In the genomic region with DNA sequence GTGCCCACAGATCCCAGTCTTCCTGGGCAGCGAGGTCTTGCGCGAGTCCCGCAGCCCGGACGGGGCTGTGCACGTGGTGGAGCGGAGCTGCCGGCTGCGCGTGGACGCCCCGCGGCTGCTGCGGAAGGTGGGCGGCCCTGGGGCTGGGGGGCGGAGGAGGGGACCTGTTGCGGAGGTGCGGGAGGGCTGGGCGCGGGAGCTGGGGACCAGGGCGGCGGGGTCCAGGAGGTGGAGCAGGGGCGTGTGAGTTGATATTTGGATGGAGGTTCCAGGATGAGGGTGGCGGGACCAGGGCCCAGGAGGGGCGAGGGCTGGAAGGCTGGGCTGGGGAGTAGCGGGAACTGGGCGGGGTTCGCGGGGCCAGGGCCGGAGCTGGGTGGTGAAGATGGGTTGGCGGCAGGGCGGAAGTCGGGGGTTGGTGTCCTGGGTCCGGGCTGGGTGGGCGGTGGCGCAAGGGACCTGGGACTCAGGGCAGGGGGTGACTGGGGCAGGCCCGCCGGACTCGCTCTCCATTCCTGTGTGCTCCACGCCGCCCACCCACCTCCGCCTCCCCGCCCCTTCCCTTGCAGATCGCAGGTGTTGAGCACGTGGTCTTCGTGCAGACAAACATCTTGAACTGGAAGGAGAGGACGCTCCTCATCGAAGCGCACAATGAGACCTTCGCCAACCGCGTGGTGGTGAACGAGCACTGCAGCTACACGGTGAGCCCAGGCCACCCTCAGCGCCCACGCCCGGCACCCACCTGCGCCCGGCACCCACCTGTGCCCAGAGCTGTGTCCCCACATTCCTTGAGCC, we compare ENCODE assay signal across 1 cellular context.
TF ChIP-seq lines count a peak whose summit lies in the region.

No MANE protein-coding gene starts in this region.

TF ChIP-seq in K562, 482 proteins besides CTCF, POLR2A, EP300 and RAD21:
- TF ChIP-seq TGIF2 (CRISPR knock-in tag; IDR thresholded peaks at IDR 0.05) (peak; percentile 59; the same call in 1 of the 2 replicates), PHF8 (IDR thresholded peaks at IDR 0.05; ENCODE audit: borderline replicate concordance, low read length) (no peak), ZNF23 (CRISPR knock-in tag; IDR thresholded peaks at IDR 0.05) (no peak), TCF7 (IDR thresholded peaks at IDR 0.05; ENCODE audit: borderline replicate concordance) (no peak), MYBL2 (IDR thresholded peaks at IDR 0.05; ENCODE audit: low read depth) (no peak), MYBL2 (CRISPR knock-in tag; IDR thresholded peaks at IDR 0.05; ENCODE audit: borderline replicate concordance) (0 out of 2 replicates have a peak, but pooled peaks have one; percentile 27), SMARCE1 (IDR thresholded peaks at IDR 0.05) (no peak), HDAC2 (IDR thresholded peaks at IDR 0.05) (no peak)
- TF ChIP-seq, protein P1, sequence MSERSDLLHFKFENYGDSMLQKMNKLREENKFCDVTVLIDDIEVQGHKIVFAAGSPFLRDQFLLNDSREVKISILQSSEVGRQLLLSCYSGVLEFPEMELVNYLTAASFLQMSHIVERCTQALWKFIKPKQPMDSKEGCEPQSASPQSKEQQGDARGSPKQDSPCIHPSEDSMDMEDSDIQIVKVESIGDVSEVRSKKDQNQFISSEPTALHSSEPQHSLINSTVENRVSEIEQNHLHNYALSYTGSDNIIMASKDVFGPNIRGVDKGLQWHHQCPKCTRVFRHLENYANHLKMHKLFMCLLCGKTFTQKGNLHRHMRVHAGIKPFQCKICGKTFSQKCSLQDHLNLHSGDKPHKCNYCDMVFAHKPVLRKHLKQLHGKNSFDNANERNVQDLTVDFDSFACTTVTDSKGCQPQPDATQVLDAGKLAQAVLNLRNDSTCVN (CRISPR knock-in tag; IDR thresholded peaks at IDR 0.05) = no peak
- TF ChIP-seq, protein P2, sequence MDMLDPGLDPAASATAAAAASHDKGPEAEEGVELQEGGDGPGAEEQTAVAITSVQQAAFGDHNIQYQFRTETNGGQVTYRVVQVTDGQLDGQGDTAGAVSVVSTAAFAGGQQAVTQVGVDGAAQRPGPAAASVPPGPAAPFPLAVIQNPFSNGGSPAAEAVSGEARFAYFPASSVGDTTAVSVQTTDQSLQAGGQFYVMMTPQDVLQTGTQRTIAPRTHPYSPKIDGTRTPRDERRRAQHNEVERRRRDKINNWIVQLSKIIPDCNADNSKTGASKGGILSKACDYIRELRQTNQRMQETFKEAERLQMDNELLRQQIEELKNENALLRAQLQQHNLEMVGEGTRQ (CRISPR knock-in tag; IDR thresholded peaks at IDR 0.05) = peak; percentile 32; the same call in 1 of the 2 replicates
- TF ChIP-seq, protein P3, sequence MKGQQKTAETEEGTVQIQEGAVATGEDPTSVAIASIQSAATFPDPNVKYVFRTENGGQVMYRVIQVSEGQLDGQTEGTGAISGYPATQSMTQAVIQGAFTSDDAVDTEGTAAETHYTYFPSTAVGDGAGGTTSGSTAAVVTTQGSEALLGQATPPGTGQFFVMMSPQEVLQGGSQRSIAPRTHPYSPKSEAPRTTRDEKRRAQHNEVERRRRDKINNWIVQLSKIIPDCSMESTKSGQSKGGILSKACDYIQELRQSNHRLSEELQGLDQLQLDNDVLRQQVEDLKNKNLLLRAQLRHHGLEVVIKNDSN (CRISPR knock-in tag; IDR thresholded peaks at IDR 0.05) = 0 out of 2 replicates have a peak, but pooled peaks have one; percentile 6
- TF ChIP-seq, protein P4, sequence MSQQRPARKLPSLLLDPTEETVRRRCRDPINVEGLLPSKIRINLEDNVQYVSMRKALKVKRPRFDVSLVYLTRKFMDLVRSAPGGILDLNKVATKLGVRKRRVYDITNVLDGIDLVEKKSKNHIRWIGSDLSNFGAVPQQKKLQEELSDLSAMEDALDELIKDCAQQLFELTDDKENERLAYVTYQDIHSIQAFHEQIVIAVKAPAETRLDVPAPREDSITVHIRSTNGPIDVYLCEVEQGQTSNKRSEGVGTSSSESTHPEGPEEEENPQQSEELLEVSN (IDR thresholded peaks at IDR 0.05; ENCODE audit: borderline replicate concordance in 1 of 2, extremely low read depth in 1 of 2, insufficient read depth in 1 of 2, insufficient read length in 1 of 2, low read depth in 1 of 2, low read length in 1 of 2, poor library complexity in 1 of 2, severe bottlenecking in 1 of 2) = peak in 1 of 2 experiments; percentile 64
- TF ChIP-seq, protein P5, sequence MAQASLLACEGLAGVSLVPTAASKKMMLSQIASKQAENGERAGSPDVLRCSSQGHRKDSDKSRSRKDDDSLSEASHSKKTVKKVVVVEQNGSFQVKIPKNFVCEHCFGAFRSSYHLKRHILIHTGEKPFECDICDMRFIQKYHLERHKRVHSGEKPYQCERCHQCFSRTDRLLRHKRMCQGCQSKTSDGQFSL (CRISPR knock-in tag; IDR thresholded peaks at IDR 0.05) = no peak
- TF ChIP-seq, protein P5 (tag; IDR thresholded peaks at IDR 0.05) = 0 out of 4 replicates have a peak, but pooled peaks of 1 of the 2 experiments have one; percentile 27
- TF ChIP-seq, protein P6, sequence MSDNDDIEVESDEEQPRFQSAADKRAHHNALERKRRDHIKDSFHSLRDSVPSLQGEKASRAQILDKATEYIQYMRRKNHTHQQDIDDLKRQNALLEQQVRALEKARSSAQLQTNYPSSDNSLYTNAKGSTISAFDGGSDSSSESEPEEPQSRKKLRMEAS (CRISPR knock-in tag; IDR thresholded peaks at IDR 0.05) = peak; percentile 45
